ENCODE assay signal across 21 cellular contexts in the genomic region with DNA sequence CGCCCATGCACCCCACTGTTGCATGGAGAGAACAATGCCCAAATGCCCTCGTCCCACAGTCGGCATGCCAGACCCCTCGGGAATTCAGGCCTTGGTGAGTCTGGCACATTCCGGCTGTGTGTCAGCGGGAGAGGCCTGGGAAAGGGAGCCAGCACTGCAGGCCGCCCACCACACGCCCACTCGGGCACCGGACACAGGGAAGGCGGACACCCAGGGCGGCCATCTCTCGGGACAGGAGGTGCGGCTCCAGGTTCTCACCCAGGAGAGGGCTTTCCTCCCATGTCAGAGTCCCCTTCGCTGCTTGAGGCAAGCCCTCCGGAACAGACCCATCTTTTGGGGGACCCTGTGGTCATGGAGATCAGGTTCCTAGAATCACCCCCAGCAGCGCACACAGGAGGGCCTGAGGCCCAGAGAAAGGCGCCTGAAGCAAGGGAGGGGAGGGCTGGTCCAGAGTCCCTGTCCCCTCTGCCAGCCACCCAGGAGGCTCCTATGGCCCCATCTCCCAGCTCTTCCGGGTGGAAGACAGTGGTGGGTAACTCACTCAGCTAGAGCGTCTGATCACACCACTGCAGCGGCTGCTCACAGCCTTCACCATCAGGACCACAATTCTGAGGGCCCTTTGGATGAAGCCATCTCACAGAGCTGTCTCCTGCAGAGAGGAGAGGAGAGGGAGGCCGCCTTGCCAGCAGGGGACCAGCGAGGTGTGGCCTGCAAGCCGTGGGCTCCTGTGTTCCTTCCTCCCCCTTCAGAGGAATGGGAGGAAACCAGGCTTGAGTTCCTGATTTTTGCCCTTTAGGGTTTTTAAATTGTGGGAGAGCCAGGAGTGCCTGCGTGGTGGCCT. TPM values are rescaled to one million over a fixed set of nuclear protein-coding genes. Genes with fewer than 3 reads are reported as not detected.
DNase-seq lines count a peak whose midpoint lies in the region; ATAC-seq, FAIRE-seq and TF ChIP-seq lines count a peak whose summit lies in the region.
"Had no signal": no experiment of that assay in that cellular context is flagged by ENCODE, and none has a peak within 500 bp of the region (broad histone marks: within the 10 kb centered on the region; RNA-seq: fewer than 3 reads in every experiment).

No MANE protein-coding gene starts in this region.

- no peak overlapping the region for H2BK5ac ChIP-seq in trophoblast cell (ENCODE audit: low read depth, low read length, poor library complexity)

- TF ChIP-seq CTCF in dorsolateral prefrontal cortex (IDR thresholded peaks at IDR 0.05 in 54 of 56, conservative IDR thresholded peaks at IDR 0.05 in 2 of 56; ENCODE audit: low read depth in 1 of 56, partially characterized antibody in 56 of 56) (no peak), nephron progenitor cell (IDR thresholded peaks at IDR 0.05) (no peak)

- intact Hi-C loops in dorsolateral prefrontal cortex (cut with DNase I), result loop anchor here (2.0 to 10.0 kb wide), 5 partner anchors 47 to 197 kb away; no protein-coding TSS in a partner anchor
- intact Hi-C loops in activated CD4-positive, alpha-beta T cell treated with anti-CD3 and anti-CD28 coated beads for 36 hours (cut with DNase I, micrococcal nuclease), result no loop called here

- peak; percentile 21 for DNase-seq in NCI-H69 (lab: John Stamatoyannopoulos, UW)
- no peak for DNase-seq in dorsolateral prefrontal cortex
- DNase-seq in trophoblast cell, result no peak
- no peak for DNase-seq in activated CD4-positive, alpha-beta T cell treated with anti-CD3 and anti-CD28 coated beads for 36 hours
- DNase-seq in stimulated activated CD4-positive, alpha-beta T cell treated with anti-CD3 and anti-CD28 coated beads, Interleukin-2, amount 100 ng/mL, for 24 hours, result no peak
- DNase-seq in nephron progenitor cell, result no peak
- DNase-seq in frontal cortex (ENCODE audit: low spot score in 2 of 2), result no peak
- DNase-seq: GDM1; HFFc6; NCI-H1417 treated with DMSO at 0.1 percent for 48 hours; NCI-H2029; NCI-H2171; NCI-H446; NK-92 treated with Interleukin-12 subunit alpha and Interleukin-12 subunit beta, amount 100 ng/mL, for 24 hours; OCI-M1; SIG-M5 had no signal

- H4K12ac ChIP-seq in trophoblast cell (ENCODE audit: low read depth, low read length), result no peak overlapping the region

- peaks cover 33 to 80% (median 67%) of the 10 kb centered on the region in 10 experiments for H3K4me1 ChIP-seq in BLaER1 treated with 17β-estradiol and CSF1 and Interleukin-3, amounts not matched to agents 10 nM and 100 nM
- peaks cover 0 to 6% of the 10 kb centered on the region in 2 experiments for H3K4me1 ChIP-seq in trophoblast cell (ENCODE audit: control insufficient read depth in 1 of 2, insufficient read depth in 2 of 2, low read length in 2 of 2)

- no peaks in the 10 kb centered on the region for H3K36me3 Mint-ChIP-seq in activated CD4-positive, alpha-beta T cell treated with anti-CD3 and anti-CD28 coated beads for 36 hours (ENCODE audit: low read depth)
- no peaks in the 10 kb centered on the region for H3K36me3 Mint-ChIP-seq in nephron progenitor cell (ENCODE audit: low read depth)

- H3K4me3 ChIP-seq in BLaER1 treated with 17β-estradiol and CSF1 and Interleukin-3, amounts not matched to agents 10 nM and 100 nM, result no peak overlapping the region
- H3K4me3 ChIP-seq in dorsolateral prefrontal cortex, result no peak overlapping the region
- peak overlapping the region; percentile 17 for H3K4me3 ChIP-seq in trophoblast cell (ENCODE audit: low read depth, low read length)
- H3K4me3 ChIP-seq: GM12878 had no signal

- POLR2A ChIA-PET in activated CD4-positive, alpha-beta T cell treated with anti-CD3 and anti-CD28 coated beads for 36 hours (lab: Charles Lee), result no interaction called here

- no peaks in the 10 kb centered on the region for H3K9me3 Mint-ChIP-seq in activated CD4-positive, alpha-beta T cell treated with anti-CD3 and anti-CD28 coated beads for 36 hours (ENCODE audit: low read depth)
- no peaks in the 10 kb centered on the region for H3K9me3 Mint-ChIP-seq in nephron progenitor cell
- H3K9me3 Mint-ChIP-seq: HFFc6, IgD-negative memory B cell had no signal

- H3K4me2 ChIP-seq in BLaER1 treated with 17β-estradiol and CSF1 and Interleukin-3, amounts not matched to agents 10 nM and 100 nM, result peak overlapping the region in 10 of 11 experiments; percentile 4 to 88 (median 43); a peak in 18 of 22 replicates
- no peak overlapping the region for H3K4me2 ChIP-seq in trophoblast cell (ENCODE audit: low read length)

- no peak overlapping the region for H3K27ac ChIP-seq in BLaER1 treated with 17β-estradiol and CSF1 and Interleukin-3, amounts not matched to agents 10 nM and 100 nM
- H3K27ac ChIP-seq in dorsolateral prefrontal cortex, result peak overlapping the region in 58 of 59 donors; percentile 55 to 100 (median 96)
- H3K27ac ChIP-seq in trophoblast cell (ENCODE audit: low read depth, low read length), result no peak overlapping the region

- H3K79me1 ChIP-seq in trophoblast cell (ENCODE audit: low read length), result no peaks in the 10 kb centered on the region

- no peaks in the 10 kb centered on the region for H3K36me3 ChIP-seq in BLaER1 treated with 17β-estradiol and CSF1 and Interleukin-3, amounts not matched to agents 10 nM and 100 nM
- no peaks in the 10 kb centered on the region for H3K36me3 ChIP-seq in trophoblast cell (ENCODE audit: control insufficient read depth in 1 of 2, insufficient read depth in 2 of 2, low read length in 2 of 2)

- no peaks in the 10 kb centered on the region for H3K4me1 Mint-ChIP-seq in activated CD4-positive, alpha-beta T cell treated with anti-CD3 and anti-CD28 coated beads for 36 hours
- H3K4me1 Mint-ChIP-seq in nephron progenitor cell, result peaks cover 85% of the 10 kb centered on the region

- no peak overlapping the region for H2BK120ac ChIP-seq in trophoblast cell (ENCODE audit: insufficient read depth, low read length, poor library complexity)

- H3K9ac ChIP-seq in BLaER1 treated with 17β-estradiol and CSF1 and Interleukin-3, amounts not matched to agents 10 nM and 100 nM, result peak overlapping the region in 1 of 11 experiments; percentile 16; a peak in 1 of 22 replicates
- no peak overlapping the region for H3K9ac ChIP-seq in trophoblast cell (ENCODE audit: low read length)

- no peak overlapping the region for H3K4ac ChIP-seq in trophoblast cell (ENCODE audit: low read depth, low read length)

- no peak overlapping the region for H3K18ac ChIP-seq in trophoblast cell (ENCODE audit: low read length)

- H2BK12ac ChIP-seq in trophoblast cell (ENCODE audit: low read length), result no peak overlapping the region

- no peak for FAIRE-seq in frontal cortex (lab: Jason Lieb, UNC)
- FAIRE-seq: A204.1, GM12878, GM18507 had no signal

- no peak overlapping the region for H3K14ac ChIP-seq in trophoblast cell (ENCODE audit: low read length)

- no peaks in the 10 kb centered on the region for H3K79me2 ChIP-seq in trophoblast cell (ENCODE audit: control insufficient read depth, insufficient read depth, low read length, poor library complexity)

- H2AK5ac ChIP-seq in trophoblast cell (ENCODE audit: low read length), result no peak overlapping the region

- H4K8ac ChIP-seq in trophoblast cell (ENCODE audit: low read depth, low read length), result no peak overlapping the region

- CTCF ChIA-PET in activated CD4-positive, alpha-beta T cell treated with anti-CD3 and anti-CD28 coated beads for 36 hours (lab: Charles Lee), result interaction anchor here (0.8 kb wide), 1 partner anchor 156 kb away, joined by 3 read pairs; no protein-coding TSS in a partner anchor

- peaks cover 0 to 15% (median 0%) of the 10 kb centered on the region in 11 experiments; a peak in 4 of 22 replicates for H4K20me1 ChIP-seq in BLaER1 treated with 17β-estradiol and CSF1 and Interleukin-3, amounts not matched to agents 10 nM and 100 nM

- no peak overlapping the region for H3K27ac Mint-ChIP-seq in activated CD4-positive, alpha-beta T cell treated with anti-CD3 and anti-CD28 coated beads for 36 hours
- H3K27ac Mint-ChIP-seq in nephron progenitor cell, result no peak overlapping the region
- H3K27ac Mint-ChIP-seq: HFFc6, IgD-negative memory B cell had no signal

- H3K27me3 Mint-ChIP-seq in activated CD4-positive, alpha-beta T cell treated with anti-CD3 and anti-CD28 coated beads for 36 hours, result no peaks in the 10 kb centered on the region
- H3K27me3 Mint-ChIP-seq in nephron progenitor cell (ENCODE audit: low read depth, poor library complexity), result peaks cover 17% of the 10 kb centered on the region
- H3K27me3 Mint-ChIP-seq: IgD-negative memory B cell had no signal

- H3K9me3 ChIP-seq in BLaER1 treated with 17β-estradiol and CSF1 and Interleukin-3, amounts not matched to agents 10 nM and 100 nM (replicated peaks in 1 of 11), result no peaks in the 10 kb centered on the region
- H3K9me3 ChIP-seq in trophoblast cell (ENCODE audit: insufficient read depth, low read depth, low read length), result peaks cover 14% of the 10 kb centered on the region

- no peak overlapping the region for H3K23ac ChIP-seq in trophoblast cell (ENCODE audit: low read length)

- no peak for ATAC-seq in activated CD4-positive, alpha-beta T cell treated with anti-CD3 and anti-CD28 coated beads for 36 hours
- ATAC-seq: GM12878 had no signal

- H4K91ac ChIP-seq in trophoblast cell (ENCODE audit: low read depth, low read length), result no peak overlapping the region

- H2AFZ ChIP-seq in trophoblast cell (ENCODE audit: insufficient read depth, low read length, poor library complexity), result no peak overlapping the region

- no peak overlapping the region for H3K4me3 Mint-ChIP-seq in activated CD4-positive, alpha-beta T cell treated with anti-CD3 and anti-CD28 coated beads for 36 hours
- H3K4me3 Mint-ChIP-seq in nephron progenitor cell, result no peak overlapping the region
- H3K4me3 Mint-ChIP-seq: HFFc6, IgD-negative memory B cell had no signal

- no CpG with 5 or more reads among the region's 25 CpGs for WGBS in trophoblast cell (ENCODE audit: extremely low coverage, insufficient coverage, insufficient read length)

- no peaks in the 10 kb centered on the region for H3K27me3 ChIP-seq in BLaER1 treated with 17β-estradiol and CSF1 and Interleukin-3, amounts not matched to agents 10 nM and 100 nM
- H3K27me3 ChIP-seq in dorsolateral prefrontal cortex (no peaks in the 10 kb centered on the region), trophoblast cell (ENCODE audit: insufficient read depth, low read length) (no peaks in the 10 kb centered on the region)

RNA-seq across cellular contexts. Expression of a gene that starts 31.7 kb away (rescaled TPM):
- total RNA-seq in dorsolateral prefrontal cortex (1 to 10 TPM; 2.4 to 9.8 (median 4.7) TPM), frontal cortex (2.0 TPM)
- 0.19 and 0.21 TPM in 2 replicates for polyA plus RNA-seq in trophoblast cell (2013)
- under 1 TPM; 0.16 TPM for total RNA-seq in activated CD4-positive, alpha-beta T cell treated with anti-CD3 and anti-CD28 coated beads for 36 hours

Comparison
In these comparisons a context has a peak if more than half of its experiments do, and no peak if none do; other contexts are left out.
1. H3K27ac ChIP-seq: peak in dorsolateral prefrontal cortex (58 of 59); none in BLaER1 treated with 17β-estradiol and CSF1 and Interleukin-3, amounts not matched to agents 10 nM and 100 nM (0 of 11) and trophoblast cell (single experiment).
2. intact Hi-C loops: an anchor here in dorsolateral prefrontal cortex (2.0 to 10.0 kb wide); none called in activated CD4-positive, alpha-beta T cell treated with anti-CD3 and anti-CD28 coated beads for 36 hours.